16 cellular contexts compared by ENCODE assay signal in the genomic region with DNA sequence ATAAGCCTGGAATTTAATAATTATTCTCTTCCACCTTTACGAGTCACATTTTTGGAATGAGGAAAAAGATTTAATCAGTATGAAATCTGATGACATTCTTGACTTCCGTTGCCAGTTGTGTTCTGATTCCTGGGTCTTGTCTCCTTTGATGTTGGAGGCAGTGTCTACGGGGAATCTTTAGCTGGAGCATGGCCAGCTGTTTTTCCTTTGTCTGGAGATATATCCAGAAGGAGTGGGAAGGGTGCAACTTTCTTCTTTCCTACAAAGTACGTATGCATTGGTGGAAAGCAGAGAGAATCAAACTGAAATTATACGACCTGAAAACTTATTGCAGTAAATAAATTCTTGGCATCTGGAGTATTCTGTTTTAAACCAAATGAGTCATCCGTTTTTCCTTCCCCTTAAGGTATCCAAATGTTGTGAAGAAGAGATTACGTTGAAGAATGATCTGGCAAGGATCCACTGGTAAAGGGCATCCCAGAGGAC. TPM values are rescaled to one million over a fixed set of nuclear protein-coding genes. Genes with fewer than 3 reads are reported as not detected.
DNase-seq lines count a peak whose midpoint lies in the region; ATAC-seq and TF ChIP-seq lines count a peak whose summit lies in the region.
"Had no signal": no experiment of that assay in that cellular context is flagged by ENCODE, and none has a peak within 500 bp of the region (broad histone marks: within the 10 kb centered on the region; RNA-seq: fewer than 3 reads in every experiment).

No MANE protein-coding gene starts in this region.

- no peaks in the 10 kb centered on the region for H3K9me3 ChIP-seq in AG04450 (ENCODE audit: control insufficient read depth, insufficient read depth, low read length)
- no peaks in the 10 kb centered on the region for H3K9me3 ChIP-seq in PC-9 (ENCODE audit: insufficient read depth, low read depth)
- no peaks in the 10 kb centered on the region for H3K9me3 ChIP-seq in esophagus muscularis mucosa
- H3K9me3 ChIP-seq: mucosa of descending colon, upper lobe of right lung had no signal

- H3K9me2 ChIP-seq in PC-9 (ENCODE audit: insufficient read depth): no peaks in the 10 kb centered on the region

- H3K27ac ChIP-seq in AG04450 (ENCODE audit: low read depth, low read length) (no peak overlapping the region), PC-9 (peak overlapping the region; percentile 98), esophagus muscularis mucosa (replicated peaks in 1 of 4) (peak overlapping the region; percentile 56 to 71 (median 68))
- H3K27ac ChIP-seq: SJCRH30, upper lobe of right lung had no signal

- no peaks in the 10 kb centered on the region for H3K36me3 Mint-ChIP-seq in nephron (ENCODE audit: low read depth)

- no peak for TF ChIP-seq POLR2A in esophagus muscularis mucosa (IDR thresholded peaks at IDR 0.05; ENCODE audit: low read depth)

- H3K4me3 Mint-ChIP-seq in nephron: peak overlapping the region in 1 of 3 experiments; percentile 62

- H3K4me3 ChIP-seq in AG04450 (ENCODE audit: low read depth, low read length) (no peak overlapping the region), PC-9 (peak overlapping the region; percentile 36; the same call in 1 of the 2 replicates), esophagus muscularis mucosa (peak overlapping the region in 2 of 4 donors; percentile 25 to 34)
- H3K4me3 ChIP-seq: mucosa of descending colon, SJCRH30, upper lobe of right lung had no signal

- CTCF ChIA-PET in AG04450 (lab: Charles Lee) (interaction anchor here (0.6 to 2.6 kb wide), 3 partner anchors 12 to 522 kb away, joined by 3 to 12 read pairs (median 4); no protein-coding TSS in a partner anchor), PC-9 (lab: Charles Lee) (interaction anchor here (0.6 kb wide), 1 partner anchor 355 kb away, joined by 5 read pairs; no protein-coding TSS in a partner anchor)

- H4K20me1 ChIP-seq in PC-9 (ENCODE audit: insufficient read depth): no peaks in the 10 kb centered on the region

- H3K27ac Mint-ChIP-seq in nephron: peak overlapping the region in 2 of 3 experiments; percentile 90 to 92
- H3K27ac Mint-ChIP-seq: activated T-helper 2 cell treated with anti-CD3 and anti-CD28 coated beads, Interferon-gamma antibody, Interleukin-2, Interleukin-4, amounts not matched to agents 10 μg/mL and 5 μg/mL and 100 μg/mL, durations not matched to agents 14 hours and 24 hours and 36 hours had no signal

- ATAC-seq in GM19395 (IDR thresholded peaks at IDR 0.05; ENCODE audit: unreplicated experiment): no peak
- ATAC-seq: mucosa of descending colon, upper lobe of right lung had no signal

- H3K36me3 ChIP-seq in PC-9 (ENCODE audit: low read depth) (no peaks in the 10 kb centered on the region), esophagus muscularis mucosa (no peaks in the 10 kb centered on the region)
- H3K36me3 ChIP-seq: SJCRH30, upper lobe of right lung had no signal

- H3K9me3 Mint-ChIP-seq in nephron: no peaks in the 10 kb centered on the region
- H3K9me3 Mint-ChIP-seq: activated T-helper 2 cell treated with anti-CD3 and anti-CD28 coated beads, Interferon-gamma antibody, Interleukin-2, Interleukin-4, amounts not matched to agents 10 μg/mL and 5 μg/mL and 100 μg/mL, durations not matched to agents 14 hours and 24 hours and 36 hours had no signal

- peaks cover 47% of the 10 kb centered on the region for H3K4me1 Mint-ChIP-seq in nephron

- no peak for TF ChIP-seq EP300 in esophagus muscularis mucosa (IDR thresholded peaks at IDR 0.05)

- H2AFZ ChIP-seq in PC-9: 0 out of 2 replicates have a peak overlapping the region, but pooled peaks have one; percentile 69

- POLR2A ChIA-PET in AG04450 (lab: Yijun Ruan, JAX) (interaction anchor here (0.7 kb wide), 1 partner anchor 107 kb away, joined by 3 read pairs; no protein-coding TSS in a partner anchor), PC-9 (lab: Charles Lee; ENCODE audit: unreplicated experiment) (interaction anchor here (0.6 to 0.7 kb wide), 3 partner anchors 8 to 1493 kb away, joined by 4 to 5 read pairs (median 5); no protein-coding TSS in a partner anchor)

- H3F3A ChIP-seq in PC-9 (ENCODE audit: insufficient read depth, low read depth): peaks cover 20% of the 10 kb centered on the region

- BruUV-seq in PC-9 (replicated peaks; lab: Mats Ljungman, UMichigan): no TSS peak

- H3K4me2 ChIP-seq in PC-9: peak overlapping the region; percentile 62

- WGBS in esophagus muscularis mucosa: 22% methylated on average over 7 of the region's 7 CpGs

- TF ChIP-seq CTCF in AG04450 (IDR thresholded peaks at IDR 0.05; ENCODE audit: low read depth, low read length) (no peak), PC-9 (conservative IDR thresholded peaks at IDR 0.05) (no peak), esophagus muscularis mucosa (IDR thresholded peaks at IDR 0.05) (no peak), nephron (IDR thresholded peaks at IDR 0.05; ENCODE audit: unreplicated experiment in 3 of 3) (no peak)

- H3K27me3 ChIP-seq in AG04450 (ENCODE audit: control insufficient read depth, insufficient read depth, low read length): no peaks in the 10 kb centered on the region
- H3K27me3 ChIP-seq in PC-9 (ENCODE audit: insufficient read depth, low read depth): no peaks in the 10 kb centered on the region
- H3K27me3 ChIP-seq in esophagus muscularis mucosa: no peaks in the 10 kb centered on the region
- H3K27me3 ChIP-seq: SJCRH30, upper lobe of right lung had no signal

- DNase-seq in AG04450 (ENCODE audit: low read depth, low spot score): peak; percentile 23
- peak; percentile 70 to 90 for DNase-seq in PC-9
- DNase-seq in esophagus muscularis mucosa (ENCODE audit: extremely low spot score): no peak
- no peak for DNase-seq in head of caudate nucleus
- no peak for DNase-seq in epidermal melanocyte (ENCODE audit: insufficient read length, low spot score)
- no peak for DNase-seq in activated CD8-positive, alpha-beta memory T cell treated with anti-CD3 and anti-CD28 coated beads for 24 hours
- DNase-seq: activated CD4-positive, CD25-positive, alpha-beta regulatory T cell treated with anti-CD3 and anti-CD28 coated beads, Interleukin-2, amount 50 U/mL, for 72 hours; AML-193; hypothalamus; mucosa of descending colon; NCI-H1048; upper lobe of right lung had no signal

- H3K4me1 ChIP-seq in PC-9 (replicated peaks; ENCODE audit: insufficient read depth) (peaks cover 15% of the 10 kb centered on the region), esophagus muscularis mucosa (peaks cover 19 to 38% (median 27%) of the 10 kb centered on the region in 4 donors)
- H3K4me1 ChIP-seq: upper lobe of right lung had no signal

- intact Hi-C loops in PC-9 (cut with micrococcal nuclease; ENCODE audit: unreplicated experiment) (loop anchor here (1.0 kb wide), 2 partner anchors 24 to 269 kb away; partner anchors contain the start of gene TFPI2), esophagus muscularis mucosa (cut with DNase I) (no loop called here), head of caudate nucleus (cut with DNase I) (no loop called here)

- H3K27me3 Mint-ChIP-seq in nephron (ENCODE audit: low read depth): no peaks in the 10 kb centered on the region

- no peaks in the 10 kb centered on the region for H3K79me2 ChIP-seq in PC-9 (ENCODE audit: low read depth)

RNA-seq across cellular contexts. Expression of gene GNG11, which starts 6.9 kb away (rescaled TPM):
- polyA plus RNA-seq in AG04450 (2011; rRNA removed): 13.8 and 19.7 TPM in 2 replicates
- polyA minus RNA-seq in AG04450 (2011; rRNA and poly(A)+ RNA removed): 2.5 and 3.6 TPM in 2 replicates
- total RNA-seq in PC-9 (2021) (2.3 and 4.4 TPM in 2 replicates), esophagus muscularis mucosa (10 to 100 TPM; 19.9 to 26.0 (median 22.3) TPM)
- total RNA-seq: activated T-helper 2 cell treated with anti-CD3 and anti-CD28 coated beads, Interferon-gamma antibody, Interleukin-2, Interleukin-4, amounts not matched to agents 10 μg/mL and 5 μg/mL and 100 μg/mL, durations not matched to agents 14 hours and 24 hours and 36 hours had no signal

RNA-seq across cellular contexts. Expression of gene GNGT1, which starts 8.3 kb away (rescaled TPM):
- not detected in 2 replicates for polyA plus RNA-seq in AG04450 (2011; rRNA removed)
- polyA minus RNA-seq in AG04450 (2011; rRNA and poly(A)+ RNA removed): not detected in 2 replicates
- total RNA-seq in PC-9 (2021): 1.1 TPM in 1 of 2 replicates, not detected in the other
- total RNA-seq in esophagus muscularis mucosa: not detected
- total RNA-seq: activated T-helper 2 cell treated with anti-CD3 and anti-CD28 coated beads, Interferon-gamma antibody, Interleukin-2, Interleukin-4, amounts not matched to agents 10 μg/mL and 5 μg/mL and 100 μg/mL, durations not matched to agents 14 hours and 24 hours and 36 hours; mucosa of descending colon; upper lobe of right lung had no signal

RNA-seq across cellular contexts. Expression of gene TFPI2, which starts 24.1 kb away (rescaled TPM):
- polyA plus RNA-seq in AG04450 (2011; rRNA removed): 27.9 and 31.0 TPM in 2 replicates
- polyA minus RNA-seq in AG04450 (2011; rRNA and poly(A)+ RNA removed): 5.3 and 7.8 TPM in 2 replicates
- total RNA-seq in PC-9 (2021) (67.3 and 86.1 TPM in 2 replicates), esophagus muscularis mucosa (1 to 10 TPM in 3 of 4 donors, not detected in 1; 1.9 to 3.2 (median 2.3) TPM)
- total RNA-seq: activated T-helper 2 cell treated with anti-CD3 and anti-CD28 coated beads, Interferon-gamma antibody, Interleukin-2, Interleukin-4, amounts not matched to agents 10 μg/mL and 5 μg/mL and 100 μg/mL, durations not matched to agents 14 hours and 24 hours and 36 hours had no signal

Comparison
In these comparisons a context has a peak if more than half of its experiments do, and no peak if none do; other contexts are left out.
1. DNase-seq: peak in AG04450 (single experiment) and PC-9 (2 of 2); none in esophagus muscularis mucosa (single experiment), head of caudate nucleus (0 of 42), epidermal melanocyte (single experiment) and activated CD8-positive, alpha-beta memory T cell treated with anti-CD3 and anti-CD28 coated beads for 24 hours (single experiment).
2. RNA of gene TFPI2, which starts 24.1 kb away (total RNA-seq): 67.3 to 86.1 TPM in PC-9; 1.9 to 3.2 TPM in esophagus muscularis mucosa; every median in the first group is over 10 times any median in the second.